Comparison of ENCODE assay signal across 17 cellular contexts in genomic region chr6:139153876-139154275, GRCh38. TPM values are rescaled to one million over a fixed set of nuclear protein-coding genes. Genes with fewer than 3 reads are reported as not detected.
DNase-seq lines count a peak whose midpoint lies in the region; ATAC-seq and TF ChIP-seq lines count a peak whose summit lies in the region.
"Had no signal": no experiment of that assay in that cellular context is flagged by ENCODE, and none has a peak within 500 bp of the region (broad histone marks: within the 10 kb centered on the region; RNA-seq: fewer than 3 reads in every experiment).

No MANE protein-coding gene starts in this region.

- H3K27me3 ChIP-seq in brain microvascular endothelial cell (replicated peaks) = no peaks in the 10 kb centered on the region
- H3K27me3 ChIP-seq: tibial nerve had no signal

- peak; percentile 13 for DNase-seq in NCI-H1105 treated with DMSO at 0.1 percent for 48 hours (lab: John Stamatoyannopoulos, UW)
- no peak for DNase-seq in NCI-H1105 (lab: John Stamatoyannopoulos, UW)
- peak; percentile 54 for DNase-seq in M059J (ENCODE audit: low read depth)
- peak; percentile 26 for DNase-seq in brain microvascular endothelial cell
- peak; percentile 39 for DNase-seq in skeletal muscle cell (ENCODE audit: low read depth)
- DNase-seq in ACHN = no peak
- DNase-seq in NCI-H526 (lab: John Stamatoyannopoulos, UW) = no peak
- DNase-seq: activated CD4-positive, alpha-beta T cell treated with anti-CD3 and anti-CD28 coated beads, Interleukin-2, amount 50 U/mL, for 4 hours; DMS153; effector memory CD4-positive, alpha-beta T cell; left ventricle myocardium inferior; NCI-H2029 treated with DMSO at 0.1 percent for 48 hours; small intestine had no signal

- TF ChIP-seq CTCF in brain microvascular endothelial cell (IDR thresholded peaks at IDR 0.05; ENCODE audit: low read depth, low read length, missing control alignments) = no peak

- no peaks in the 10 kb centered on the region for H3K36me3 ChIP-seq in brain microvascular endothelial cell (replicated peaks)
- H3K36me3 ChIP-seq: left ventricle myocardium inferior had no signal

- ATAC-seq in HG02678 (IDR thresholded peaks at IDR 0.05; ENCODE audit: unreplicated experiment) = no peak

- in situ Hi-C loops in brain microvascular endothelial cell (cut with HindIII; ENCODE audit: low pct_ligation_motif_present, low sequenced_read_pairs) (no loop called here), ACHN (cut with HindIII; ENCODE audit: low pct_ligation_motif_present, low pct_unique_long_range_greater_than_20kb, low sequenced_read_pairs) (no loop called here)

- H3K4me3 ChIP-seq in brain microvascular endothelial cell (ENCODE audit: low read depth, low read length) (no peak overlapping the region), skeletal muscle cell (ENCODE audit: low read depth, low read length) (no peak overlapping the region)
- H3K4me3 ChIP-seq: left ventricle myocardium inferior, tibial nerve had no signal

- no peak overlapping the region for H3K27ac ChIP-seq in brain microvascular endothelial cell
- H3K27ac ChIP-seq: 22Rv1, KMS-11, left ventricle myocardium inferior, tibial nerve had no signal

RNA-seq across cellular contexts. Expression of gene HECA, which starts 19.0 kb away (rescaled TPM):
- total RNA-seq in M059J (2014; rRNA removed; shearing (Covaris generic)) = 9.9 and 15.2 TPM in 2 replicates

Comparison
In these comparisons a context has a peak if more than half of its experiments do, and no peak if none do; other contexts are left out.
1. DNase-seq: peak in NCI-H1105 treated with DMSO at 0.1 percent for 48 hours (single experiment), M059J (single experiment), brain microvascular endothelial cell (single experiment) and skeletal muscle cell (single experiment); none in NCI-H1105 (single experiment), ACHN (single experiment) and NCI-H526 (0 of 2).